8 cellular contexts compared by ENCODE assay signal in the genomic region with DNA sequence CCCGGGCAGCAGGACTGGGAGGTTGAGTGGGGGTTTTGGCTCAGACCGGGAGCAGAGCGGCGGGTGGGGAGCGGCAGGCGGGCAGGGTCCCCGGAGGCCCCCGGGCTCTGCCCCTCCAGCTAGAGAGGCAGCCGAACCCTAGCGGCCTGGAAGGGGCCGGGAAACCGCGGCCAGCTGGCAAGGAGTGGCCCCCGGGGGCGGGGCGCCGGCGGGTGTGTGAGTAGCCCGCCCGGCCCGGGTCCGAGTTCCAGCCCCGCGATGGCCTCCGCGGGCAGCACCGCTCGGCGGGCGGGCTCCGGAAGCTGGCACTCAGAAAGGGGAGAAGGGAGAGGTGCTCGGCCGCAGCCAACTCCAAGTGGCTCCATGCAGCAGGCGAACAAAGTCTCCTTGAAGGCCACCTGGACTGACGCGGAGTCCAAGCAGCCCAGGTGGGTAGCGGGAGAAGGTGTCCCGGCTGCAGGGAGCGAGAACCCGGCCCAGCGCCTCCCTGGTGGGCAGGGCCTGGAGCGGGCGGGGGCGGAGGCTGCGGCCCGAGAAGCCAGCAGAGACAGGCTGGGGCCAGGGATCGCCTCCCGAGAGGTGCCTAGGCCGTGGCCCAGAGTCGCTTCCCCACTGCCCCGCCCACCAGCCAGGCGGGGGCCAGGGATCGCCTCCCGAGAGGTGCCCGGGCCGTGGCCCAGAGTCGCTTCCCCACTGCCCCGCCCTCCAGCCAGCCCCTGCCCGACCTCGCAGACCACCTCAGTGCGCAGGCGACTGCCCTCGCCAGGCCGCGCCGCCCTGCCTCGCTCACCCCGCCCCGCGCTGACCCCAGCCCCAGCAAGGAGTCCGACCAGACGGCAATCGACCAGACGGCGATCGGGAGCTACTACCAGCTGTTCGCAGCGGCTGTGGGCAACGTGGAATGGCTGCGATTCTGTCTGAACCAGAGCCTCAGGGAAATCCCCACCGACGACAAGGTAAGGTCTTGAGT. TPM values are rescaled to one million over a fixed set of nuclear protein-coding genes. Genes with fewer than 3 reads are reported as not detected.
DNase-seq lines count a peak whose midpoint lies in the region; ATAC-seq and TF ChIP-seq lines count a peak whose summit lies in the region.

A gene with protein sequence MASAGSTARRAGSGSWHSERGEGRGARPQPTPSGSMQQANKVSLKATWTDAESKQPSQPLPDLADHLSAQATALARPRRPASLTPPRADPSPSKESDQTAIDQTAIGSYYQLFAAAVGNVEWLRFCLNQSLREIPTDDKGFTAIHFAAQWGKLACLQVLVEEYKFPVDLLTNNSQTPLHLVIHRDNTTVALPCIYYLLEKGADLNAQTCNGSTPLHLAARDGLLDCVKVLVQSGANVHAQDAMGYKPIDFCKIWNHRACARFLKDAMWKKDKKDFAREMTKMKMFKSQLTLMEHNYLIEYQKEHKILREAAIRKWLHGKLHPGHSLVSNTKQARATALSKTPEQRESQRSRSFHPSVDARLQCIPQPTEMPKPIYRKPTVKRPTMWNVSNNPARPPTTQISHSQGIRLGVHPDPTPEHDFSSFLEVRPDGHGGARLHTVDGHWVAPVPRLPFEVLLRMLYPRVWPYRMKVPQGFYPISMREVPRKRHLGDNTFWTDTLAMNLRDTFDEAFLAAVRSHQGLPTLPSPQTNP (plus strand): TSS at position 243 of the 970 bp plus-strand sequence. CDS start 16 bp downstream, at position 259.

- H3K27me3 ChIP-seq in PC-9 (ENCODE audit: insufficient read depth, low read depth) (no peaks in the 10 kb centered on the region), duodenal mucosa (ENCODE audit: control insufficient read depth in 1 of 2, insufficient read depth in 2 of 2, low read length in 2 of 2) (no peaks in the 10 kb centered on the region), transverse colon (no peaks in the 10 kb centered on the region)

- peak within 1 kb of the TSS; percentile 78 for H3K4me2 ChIP-seq in PC-9

- POLR2A ChIA-PET in PC-9 (lab: Charles Lee; ENCODE audit: unreplicated experiment) = no interaction called here

- 0 to 33% methylated on average over 1 to 63 of the region's 82 CpGs for WGBS in transverse colon (ENCODE audit: low coverage in 1 of 2), 2 donors

- H3K9me3 ChIP-seq in PC-9 (ENCODE audit: insufficient read depth, low read depth) (no peaks in the 10 kb centered on the region), duodenal mucosa (ENCODE audit: control insufficient read depth in 1 of 2, low read length in 2 of 2) (no peaks in the 10 kb centered on the region), transverse colon (no peaks in the 10 kb centered on the region)

- no peaks in the 10 kb centered on the region for H4K20me1 ChIP-seq in PC-9 (ENCODE audit: insufficient read depth)

- no peak for TF ChIP-seq EP300 in transverse colon (IDR thresholded peaks at IDR 0.05; ENCODE audit: low read depth)

- peaks cover 12% of the 10 kb centered on the region for H3K4me1 Mint-ChIP-seq in activated CD4-positive, alpha-beta T cell treated with anti-CD3 and anti-CD28 coated beads, Interleukin-2, amount 10 ng/mL, durations not matched to agents 24 days and 14 days

- in situ Hi-C loops in transverse colon (cut with MboI; ENCODE audit: low pct_ligation_motif_present in 1 of 4, low pct_unique_long_range_greater_than_20kb in 1 of 4, low sequenced_read_pairs in 3 of 4) = no loop called here

- TF ChIP-seq POLR2A in transverse colon (IDR thresholded peaks at IDR 0.05) = peak; percentile 5

- no peak within 1 kb of the TSS for H2AFZ ChIP-seq in PC-9

- H3K9me3 Mint-ChIP-seq in activated CD4-positive, alpha-beta T cell treated with anti-CD3 and anti-CD28 coated beads, Interleukin-2, amount 10 ng/mL, durations not matched to agents 24 days and 14 days = no peaks in the 10 kb centered on the region

- BruUV-seq in PC-9 (replicated peaks; lab: Mats Ljungman, UMichigan) = no TSS peak

- peak within 1 kb of the TSS; percentile 53; the same call in 1 of the 2 replicates for H3K4me3 ChIP-seq in PC-9
- H3K4me3 ChIP-seq in duodenal mucosa (ENCODE audit: low read depth in 1 of 2, low read length in 2 of 2) = peak within 1 kb of the TSS; percentile 56 to 79
- H3K4me3 ChIP-seq in transverse colon = peak within 1 kb of the TSS; percentile 35 to 69 (median 54)

- DNase-seq in activated CD4-positive, alpha-beta T cell treated with anti-CD3 and anti-CD28 coated beads, Interleukin-2, amount 10 ng/mL, durations not matched to agents 24 days and 14 days = peak; percentile 68
- no peak for DNase-seq in activated CD4-positive, alpha-beta T cell treated with anti-CD3 and anti-CD28 coated beads for 1 hour
- DNase-seq in PC-9 (peak in 1 of 2 experiments; percentile 23), lung microvascular endothelial cell (ENCODE audit: low read depth in 2 of 2) (peak; percentile 15 to 40), transverse colon (peak; percentile 58), NCI-H187 treated with DMSO at 0.1 percent for 48 hours (lab: John Stamatoyannopoulos, UW) (no peak)

- peak within 1 kb of the TSS; percentile 63 to 77 for H3K9ac ChIP-seq in duodenal mucosa (ENCODE audit: low read depth in 1 of 2, low read length in 2 of 2)

- no peaks in the 10 kb centered on the region for H3K79me2 ChIP-seq in PC-9 (ENCODE audit: low read depth)

- intact Hi-C loops in activated CD4-positive, alpha-beta T cell treated with anti-CD3 and anti-CD28 coated beads, Interleukin-2, amount 10 ng/mL, durations not matched to agents 24 days and 14 days (cut with micrococcal nuclease) = no loop called here
- intact Hi-C loops in PC-9 (cut with micrococcal nuclease; ENCODE audit: unreplicated experiment) (loop anchor here (10.0 kb wide), 1 partner anchor 324 kb away; no protein-coding TSS in a partner anchor), transverse colon (cut with DNase I; ENCODE audit: low total_unique reads) (no loop called here)

- H3K4me3 Mint-ChIP-seq in activated CD4-positive, alpha-beta T cell treated with anti-CD3 and anti-CD28 coated beads, Interleukin-2, amount 10 ng/mL, durations not matched to agents 24 days and 14 days = peak within 1 kb of the TSS; percentile 79

- H3K4me1 ChIP-seq in PC-9 (replicated peaks; ENCODE audit: insufficient read depth) (peaks cover 17% of the 10 kb centered on the region), duodenal mucosa (ENCODE audit: control insufficient read depth in 1 of 2, insufficient read depth in 2 of 2, low read length in 2 of 2) (peaks cover 7 to 17% of the 10 kb centered on the region in 2 donors), transverse colon (peaks cover 5 to 21% (median 15%) of the 10 kb centered on the region in 4 donors)

- no peaks in the 10 kb centered on the region for H3K9me2 ChIP-seq in PC-9 (ENCODE audit: insufficient read depth)

- H3K27ac ChIP-seq in PC-9 (no peak within 1 kb of the TSS), duodenal mucosa (ENCODE audit: low read depth, low read length) (peak within 1 kb of the TSS; percentile 34), transverse colon (peak within 1 kb of the TSS; percentile 79 to 90 (median 86))

- H3K27ac Mint-ChIP-seq in activated CD4-positive, alpha-beta T cell treated with anti-CD3 and anti-CD28 coated beads, Interleukin-2, amount 10 ng/mL, durations not matched to agents 24 days and 14 days = peak within 1 kb of the TSS; percentile 54

- TF ChIP-seq CTCF in PC-9 (conservative IDR thresholded peaks at IDR 0.05) (no peak), transverse colon (IDR thresholded peaks at IDR 0.05) (no peak)

- no peaks in the 10 kb centered on the region for H3K36me3 Mint-ChIP-seq in activated CD4-positive, alpha-beta T cell treated with anti-CD3 and anti-CD28 coated beads, Interleukin-2, amount 10 ng/mL, durations not matched to agents 24 days and 14 days (ENCODE audit: low read depth)

- CTCF ChIA-PET in PC-9 (lab: Charles Lee) = interaction anchor here (0.6 kb wide), 1 partner anchor 387 kb away, joined by 5 read pairs; no protein-coding TSS in a partner anchor

- no peak for ATAC-seq in HG02571 (IDR thresholded peaks at IDR 0.05; ENCODE audit: unreplicated experiment)

- H3F3A ChIP-seq in PC-9 (ENCODE audit: insufficient read depth, low read depth) = peaks cover 6% of the 10 kb centered on the region; the same call in 1 of the 2 replicates

- no peaks in the 10 kb centered on the region for H3K36me3 ChIP-seq in PC-9 (ENCODE audit: low read depth)
- H3K36me3 ChIP-seq in duodenal mucosa (ENCODE audit: control insufficient read depth in 1 of 2, insufficient read depth in 2 of 2, low read length in 2 of 2) = no peaks in the 10 kb centered on the region
- H3K36me3 ChIP-seq in transverse colon = no peaks in the 10 kb centered on the region

- peaks cover 14% of the 10 kb centered on the region for H3K27me3 Mint-ChIP-seq in activated CD4-positive, alpha-beta T cell treated with anti-CD3 and anti-CD28 coated beads, Interleukin-2, amount 10 ng/mL, durations not matched to agents 24 days and 14 days

RNA-seq across cellular contexts. Expression of the gene that starts here (rescaled TPM):
- total RNA-seq in activated CD4-positive, alpha-beta T cell treated with anti-CD3 and anti-CD28 coated beads, Interleukin-2, amount 10 ng/mL, durations not matched to agents 24 days and 14 days = not detected in 2 replicates
- total RNA-seq in PC-9 (2021) (not detected in 2 replicates), lung microvascular endothelial cell (0.20 and 0.22 TPM in 2 replicates), transverse colon (1 to 10 TPM in 1 of 4 donors, under 1 TPM in 1, not detected in 2; 0.96 to 1.7 TPM)

Comparison
In these comparisons a context has a peak if more than half of its experiments do, and no peak if none do; other contexts are left out.
1. Peak in DNase-seq in activated CD4-positive, alpha-beta T cell treated with anti-CD3 and anti-CD28 coated beads, Interleukin-2, amount 10 ng/mL, durations not matched to agents 24 days and 14 days; RNA of the gene not detected or under 1 TPM.
2. Peak in DNase-seq in lung microvascular endothelial cell; RNA of the gene not detected or under 1 TPM.